Comparison of ENCODE assay signal across 11 cellular contexts in genomic region chr7:92766461-92767003, GRCh38.
DNase-seq lines count a peak whose midpoint lies in the region; ATAC-seq and TF ChIP-seq lines count a peak whose summit lies in the region.
"Had no signal": no experiment of that assay in that cellular context is flagged by ENCODE, and none has a peak within 500 bp of the region (broad histone marks: within the 10 kb centered on the region; RNA-seq: fewer than 3 reads in every experiment).

No MANE protein-coding gene starts in this region.

- peaks cover 20 to 39% of the 10 kb centered on the region in 2 donors for H3K36me3 Mint-ChIP-seq in activated T-cell treated with anti-CD3 and anti-CD28 coated beads, Interleukin-2, amount 50 U/mL, for 72 hours (ENCODE audit: insufficient read depth in 2 of 2)
- H3K36me3 Mint-ChIP-seq in activated T-cell treated with anti-CD3 and anti-CD28 coated beads, Interleukin-2, amount 50 U/mL, for 4 hours (ENCODE audit: insufficient read depth): peaks cover 52% of the 10 kb centered on the region
- peaks cover 58% of the 10 kb centered on the region for H3K36me3 Mint-ChIP-seq in activated T-helper 1 cell treated with anti-CD3 and anti-CD28 coated beads, Interleukin-12 subunit alpha, Interleukin-12 subunit beta, Interleukin-2, Interleukin-4 antibody, amounts not matched to agents 30 ng/mL and 10 ng/mL and 1 ng/mL, durations not matched to agents 14 hours and 24 hours and 36 hours (ENCODE audit: low read depth)

- CTCF ChIA-PET in HEK293T (lab: Yijun Ruan, JAX): no interaction called here

- peak overlapping the region; percentile 78 for H3K27ac ChIP-seq in temporal lobe (ENCODE audit: low read depth, low read length)

- peak overlapping the region; percentile 16 to 75 for H3K4me3 Mint-ChIP-seq in activated T-cell treated with anti-CD3 and anti-CD28 coated beads, Interleukin-2, amount 50 U/mL, for 72 hours
- H3K4me3 Mint-ChIP-seq in activated T-cell treated with anti-CD3 and anti-CD28 coated beads, Interleukin-2, amount 50 U/mL, for 4 hours: no peak overlapping the region
- no peak overlapping the region for H3K4me3 Mint-ChIP-seq in activated T-helper 1 cell treated with anti-CD3 and anti-CD28 coated beads, Interleukin-12 subunit alpha, Interleukin-12 subunit beta, Interleukin-2, Interleukin-4 antibody, amounts not matched to agents 30 ng/mL and 10 ng/mL and 1 ng/mL, durations not matched to agents 14 hours and 24 hours and 36 hours
- H3K4me3 Mint-ChIP-seq: dendritic cell treated with granulocyte-macrophage colony-stimulating factor and Interleukin-4, amounts not matched to agents 40 ng/mL and 50 ng/mL, for 4 days had no signal

- POLR2A ChIA-PET in HEK293T (lab: Yijun Ruan, JAX): no interaction called here

- H3K4me1 Mint-ChIP-seq in activated T-cell treated with anti-CD3 and anti-CD28 coated beads, Interleukin-2, amount 50 U/mL, for 72 hours (ENCODE audit: low read depth): peaks cover 75% of the 10 kb centered on the region
- peaks cover 60% of the 10 kb centered on the region for H3K4me1 Mint-ChIP-seq in activated T-cell treated with anti-CD3 and anti-CD28 coated beads, Interleukin-2, amount 50 U/mL, for 4 hours (ENCODE audit: low read depth)
- peaks cover 81% of the 10 kb centered on the region for H3K4me1 Mint-ChIP-seq in activated T-helper 1 cell treated with anti-CD3 and anti-CD28 coated beads, Interleukin-12 subunit alpha, Interleukin-12 subunit beta, Interleukin-2, Interleukin-4 antibody, amounts not matched to agents 30 ng/mL and 10 ng/mL and 1 ng/mL, durations not matched to agents 14 hours and 24 hours and 36 hours (ENCODE audit: low read depth)

- no peaks in the 10 kb centered on the region for H3K9me3 Mint-ChIP-seq in activated T-cell treated with anti-CD3 and anti-CD28 coated beads, Interleukin-2, amount 50 U/mL, for 72 hours
- no peaks in the 10 kb centered on the region for H3K9me3 Mint-ChIP-seq in activated T-cell treated with anti-CD3 and anti-CD28 coated beads, Interleukin-2, amount 50 U/mL, for 4 hours
- H3K9me3 Mint-ChIP-seq in activated T-helper 1 cell treated with anti-CD3 and anti-CD28 coated beads, Interleukin-12 subunit alpha, Interleukin-12 subunit beta, Interleukin-2, Interleukin-4 antibody, amounts not matched to agents 30 ng/mL and 10 ng/mL and 1 ng/mL, durations not matched to agents 14 hours and 24 hours and 36 hours: no peaks in the 10 kb centered on the region
- H3K9me3 Mint-ChIP-seq: dendritic cell treated with granulocyte-macrophage colony-stimulating factor and Interleukin-4, amounts not matched to agents 40 ng/mL and 50 ng/mL, for 4 days had no signal

- no peak for DNase-seq in activated T-cell treated with anti-CD3 and anti-CD28 coated beads, Interleukin-2, amount 50 U/mL, for 72 hours
- DNase-seq in activated T-cell treated with anti-CD3 and anti-CD28 coated beads, Interleukin-2, amount 50 U/mL, for 4 hours: no peak
- DNase-seq in activated T-helper 1 cell treated with anti-CD3 and anti-CD28 coated beads, Interleukin-12 subunit alpha, Interleukin-12 subunit beta, Interleukin-2, Interleukin-4 antibody, amounts not matched to agents 30 ng/mL and 10 ng/mL and 1 ng/mL, durations not matched to agents 14 hours and 24 hours and 36 hours (ENCODE audit: low spot score): no peak
- DNase-seq in left cardiac atrium (no peak), NCI-H2029 (lab: John Stamatoyannopoulos, UW) (no peak), HEK293T (ENCODE audit: extremely low spot score) (no peak)
- DNase-seq: SHP77 treated with DMSO at 0.1 percent for 48 hours; stimulated activated CD4-positive, alpha-beta T cell treated with anti-CD3 and anti-CD28 coated beads, Interleukin-2, amount 100 ng/mL, for 48 hours had no signal

- peak overlapping the region; percentile 94 for H3K27ac Mint-ChIP-seq in activated T-cell treated with anti-CD3 and anti-CD28 coated beads, Interleukin-2, amount 50 U/mL, for 72 hours
- H3K27ac Mint-ChIP-seq in activated T-helper 1 cell treated with anti-CD3 and anti-CD28 coated beads, Interleukin-12 subunit alpha, Interleukin-12 subunit beta, Interleukin-2, Interleukin-4 antibody, amounts not matched to agents 30 ng/mL and 10 ng/mL and 1 ng/mL, durations not matched to agents 14 hours and 24 hours and 36 hours: peak overlapping the region; percentile 85
- H3K27ac Mint-ChIP-seq: dendritic cell treated with granulocyte-macrophage colony-stimulating factor and Interleukin-4, amounts not matched to agents 40 ng/mL and 50 ng/mL, for 4 days had no signal

- H3K27me3 Mint-ChIP-seq in activated T-cell treated with anti-CD3 and anti-CD28 coated beads, Interleukin-2, amount 50 U/mL, for 72 hours (ENCODE audit: low read depth): no peaks in the 10 kb centered on the region
- no peaks in the 10 kb centered on the region for H3K27me3 Mint-ChIP-seq in activated T-cell treated with anti-CD3 and anti-CD28 coated beads, Interleukin-2, amount 50 U/mL, for 4 hours (ENCODE audit: low read depth)
- no peaks in the 10 kb centered on the region for H3K27me3 Mint-ChIP-seq in activated T-helper 1 cell treated with anti-CD3 and anti-CD28 coated beads, Interleukin-12 subunit alpha, Interleukin-12 subunit beta, Interleukin-2, Interleukin-4 antibody, amounts not matched to agents 30 ng/mL and 10 ng/mL and 1 ng/mL, durations not matched to agents 14 hours and 24 hours and 36 hours (ENCODE audit: insufficient read depth)
- H3K27me3 Mint-ChIP-seq: dendritic cell treated with granulocyte-macrophage colony-stimulating factor and Interleukin-4, amounts not matched to agents 40 ng/mL and 50 ng/mL, for 4 days had no signal

- intact Hi-C loops in activated T-helper 1 cell treated with anti-CD3 and anti-CD28 coated beads, Interleukin-12 subunit alpha, Interleukin-12 subunit beta, Interleukin-2, Interleukin-4 antibody, amounts not matched to agents 30 ng/mL and 10 ng/mL and 1 ng/mL, durations not matched to agents 14 hours and 24 hours and 36 hours (cut with micrococcal nuclease): no loop called here
- intact Hi-C loops in left cardiac atrium (cut with DNase I): no loop called here

- no peak for ATAC-seq in activated T-cell treated with anti-CD3 and anti-CD28 coated beads, Interleukin-2, amount 50 U/mL, for 72 hours (replicated peaks in 1 of 2)
- no peak for ATAC-seq in activated T-cell treated with anti-CD3 and anti-CD28 coated beads, Interleukin-2, amount 50 U/mL, for 4 hours
- peak; percentile 79 to 86 for ATAC-seq in left cardiac atrium
- no peak for ATAC-seq in HG03354 (IDR thresholded peaks at IDR 0.05; ENCODE audit: poor library complexity, severe bottlenecking, unreplicated experiment)

TF ChIP-seq in HEK293T, 16 proteins besides CTCF, POLR2A, EP300 and RAD21:
- TF ChIP-seq ARNT (IDR thresholded peaks at IDR 0.05): no peak
- no peak for TF ChIP-seq CTBP1 (IDR thresholded peaks at IDR 0.05; ENCODE audit: borderline replicate concordance)
- TF ChIP-seq FOXK2 (IDR thresholded peaks at IDR 0.05): no peak
- TF ChIP-seq TARDBP (IDR thresholded peaks at IDR 0.05): no peak
- no peak for TF ChIP-seq SP1 (IDR thresholded peaks at IDR 0.05)
- TF ChIP-seq SUZ12 (IDR thresholded peaks at IDR 0.05): no peak
- TF ChIP-seq ZNF384 (IDR thresholded peaks at IDR 0.05): no peak
- TF ChIP-seq ELF4 (IDR thresholded peaks at IDR 0.05): no peak
- no peak for TF ChIP-seq FOXM1 (IDR thresholded peaks at IDR 0.05; ENCODE audit: borderline replicate concordance)
- no peak for TF ChIP-seq FOXA1 (IDR thresholded peaks at IDR 0.05)

Comparison
In these comparisons a context has a peak if more than half of its experiments do, and no peak if none do; other contexts are left out.
1. H3K4me3 Mint-ChIP-seq: peak in activated T-cell treated with anti-CD3 and anti-CD28 coated beads, Interleukin-2, amount 50 U/mL, for 72 hours (2 of 2); none in activated T-cell treated with anti-CD3 and anti-CD28 coated beads, Interleukin-2, amount 50 U/mL, for 4 hours (single experiment) and activated T-helper 1 cell treated with anti-CD3 and anti-CD28 coated beads, Interleukin-12 subunit alpha, Interleukin-12 subunit beta, Interleukin-2, Interleukin-4 antibody, amounts not matched to agents 30 ng/mL and 10 ng/mL and 1 ng/mL, durations not matched to agents 14 hours and 24 hours and 36 hours (single experiment).
2. ATAC-seq: peak in left cardiac atrium (2 of 2); none in activated T-cell treated with anti-CD3 and anti-CD28 coated beads, Interleukin-2, amount 50 U/mL, for 72 hours (0 of 2), activated T-cell treated with anti-CD3 and anti-CD28 coated beads, Interleukin-2, amount 50 U/mL, for 4 hours (0 of 2) and HG03354 (single experiment).